ENCODE assay signal across 2 cellular contexts in the genomic region with DNA sequence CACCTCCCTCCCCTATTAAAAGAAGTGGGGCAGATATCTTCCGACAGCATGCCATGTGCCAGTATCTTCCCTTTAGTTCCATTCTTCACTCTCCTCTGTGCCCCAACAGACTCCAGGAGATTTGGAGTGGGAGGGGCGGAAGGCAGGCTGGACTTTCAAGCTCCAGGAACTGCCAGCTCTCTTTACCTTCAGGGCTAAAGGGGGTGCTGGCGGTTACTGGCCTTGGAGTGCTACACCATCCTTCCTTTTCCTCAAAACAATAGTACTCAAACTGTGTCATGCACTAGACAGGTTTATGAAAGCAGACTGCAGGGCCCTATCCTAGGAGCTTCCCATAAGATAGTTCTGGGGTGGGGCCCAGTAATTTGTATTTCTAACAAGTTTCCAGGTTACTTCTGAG.
A peak's percentile ranks its signal among the peaks of the same experiment; 100 is the strongest.
TF ChIP-seq lines count a peak whose summit lies in the region.

No MANE protein-coding gene starts in this region.

TF ChIP-seq in K562, 482 proteins besides CTCF, POLR2A, EP300 and RAD21 (continues in another document):
- TF ChIP-seq HNRNPUL1 (IDR thresholded peaks at IDR 0.05; ENCODE audit: low read length) (no peak), NR2F6 (CRISPR knock-in tag; IDR thresholded peaks at IDR 0.05) (no peak), L3MBTL2 (IDR thresholded peaks at IDR 0.05) (no peak), SAFB2 (IDR thresholded peaks at IDR 0.05; ENCODE audit: borderline replicate concordance, low read depth, low read length, severe bottlenecking) (no peak), ZNF57 (CRISPR knock-in tag; IDR thresholded peaks at IDR 0.05) (no peak), ZC3H4 (CRISPR knock-in tag; IDR thresholded peaks at IDR 0.05; ENCODE audit: borderline replicate concordance) (no peak), MYC (IDR thresholded peaks at IDR 0.05; ENCODE audit: low read depth, low read length) (no peak), MYC (CRISPR knock-in tag; IDR thresholded peaks at IDR 0.05; ENCODE audit: borderline replicate concordance, low read depth) (no peak), GATA2 (CRISPR knock-in tag; IDR thresholded peaks at IDR 0.05) (no peak), NCOA2 (IDR thresholded peaks at IDR 0.05; ENCODE audit: partially characterized antibody in 2 of 2) (no peak), ARNT (IDR thresholded peaks at IDR 0.05) (no peak), KDM4B (IDR thresholded peaks at IDR 0.05; ENCODE audit: borderline replicate concordance in 2 of 2, low read depth in 1 of 2) (no peak), ZNF140 (CRISPR knock-in tag; IDR thresholded peaks at IDR 0.05) (no peak), NCOA6 (IDR thresholded peaks at IDR 0.05) (no peak), HSF4 (CRISPR knock-in tag; IDR thresholded peaks at IDR 0.05; ENCODE audit: borderline replicate concordance) (no peak)
- TF ChIP-seq, protein P1, sequence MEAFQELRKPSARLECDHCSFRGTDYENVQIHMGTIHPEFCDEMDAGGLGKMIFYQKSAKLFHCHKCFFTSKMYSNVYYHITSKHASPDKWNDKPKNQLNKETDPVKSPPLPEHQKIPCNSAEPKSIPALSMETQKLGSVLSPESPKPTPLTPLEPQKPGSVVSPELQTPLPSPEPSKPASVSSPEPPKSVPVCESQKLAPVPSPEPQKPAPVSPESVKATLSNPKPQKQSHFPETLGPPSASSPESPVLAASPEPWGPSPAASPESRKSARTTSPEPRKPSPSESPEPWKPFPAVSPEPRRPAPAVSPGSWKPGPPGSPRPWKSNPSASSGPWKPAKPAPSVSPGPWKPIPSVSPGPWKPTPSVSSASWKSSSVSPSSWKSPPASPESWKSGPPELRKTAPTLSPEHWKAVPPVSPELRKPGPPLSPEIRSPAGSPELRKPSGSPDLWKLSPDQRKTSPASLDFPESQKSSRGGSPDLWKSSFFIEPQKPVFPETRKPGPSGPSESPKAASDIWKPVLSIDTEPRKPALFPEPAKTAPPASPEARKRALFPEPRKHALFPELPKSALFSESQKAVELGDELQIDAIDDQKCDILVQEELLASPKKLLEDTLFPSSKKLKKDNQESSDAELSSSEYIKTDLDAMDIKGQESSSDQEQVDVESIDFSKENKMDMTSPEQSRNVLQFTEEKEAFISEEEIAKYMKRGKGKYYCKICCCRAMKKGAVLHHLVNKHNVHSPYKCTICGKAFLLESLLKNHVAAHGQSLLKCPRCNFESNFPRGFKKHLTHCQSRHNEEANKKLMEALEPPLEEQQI (IDR thresholded peaks at IDR 0.05), result no peak
- TF ChIP-seq, protein P2, sequence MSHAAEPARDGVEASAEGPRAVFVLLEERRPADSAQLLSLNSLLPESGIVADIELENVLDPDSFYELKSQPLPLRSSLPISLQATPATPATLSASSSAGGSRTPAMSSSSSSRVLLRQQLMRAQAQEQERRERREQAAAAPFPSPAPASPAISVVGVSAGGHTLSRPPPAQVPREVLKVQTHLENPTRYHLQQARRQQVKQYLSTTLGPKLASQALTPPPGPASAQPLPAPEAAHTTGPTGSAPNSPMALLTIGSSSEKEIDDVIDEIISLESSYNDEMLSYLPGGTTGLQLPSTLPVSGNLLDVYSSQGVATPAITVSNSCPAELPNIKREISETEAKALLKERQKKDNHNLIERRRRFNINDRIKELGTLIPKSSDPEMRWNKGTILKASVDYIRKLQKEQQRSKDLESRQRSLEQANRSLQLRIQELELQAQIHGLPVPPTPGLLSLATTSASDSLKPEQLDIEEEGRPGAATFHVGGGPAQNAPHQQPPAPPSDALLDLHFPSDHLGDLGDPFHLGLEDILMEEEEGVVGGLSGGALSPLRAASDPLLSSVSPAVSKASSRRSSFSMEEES (CRISPR knock-in tag; IDR thresholded peaks at IDR 0.05), result peak; percentile 27; the same call in 1 of the 2 replicates
- TF ChIP-seq, protein P3, sequence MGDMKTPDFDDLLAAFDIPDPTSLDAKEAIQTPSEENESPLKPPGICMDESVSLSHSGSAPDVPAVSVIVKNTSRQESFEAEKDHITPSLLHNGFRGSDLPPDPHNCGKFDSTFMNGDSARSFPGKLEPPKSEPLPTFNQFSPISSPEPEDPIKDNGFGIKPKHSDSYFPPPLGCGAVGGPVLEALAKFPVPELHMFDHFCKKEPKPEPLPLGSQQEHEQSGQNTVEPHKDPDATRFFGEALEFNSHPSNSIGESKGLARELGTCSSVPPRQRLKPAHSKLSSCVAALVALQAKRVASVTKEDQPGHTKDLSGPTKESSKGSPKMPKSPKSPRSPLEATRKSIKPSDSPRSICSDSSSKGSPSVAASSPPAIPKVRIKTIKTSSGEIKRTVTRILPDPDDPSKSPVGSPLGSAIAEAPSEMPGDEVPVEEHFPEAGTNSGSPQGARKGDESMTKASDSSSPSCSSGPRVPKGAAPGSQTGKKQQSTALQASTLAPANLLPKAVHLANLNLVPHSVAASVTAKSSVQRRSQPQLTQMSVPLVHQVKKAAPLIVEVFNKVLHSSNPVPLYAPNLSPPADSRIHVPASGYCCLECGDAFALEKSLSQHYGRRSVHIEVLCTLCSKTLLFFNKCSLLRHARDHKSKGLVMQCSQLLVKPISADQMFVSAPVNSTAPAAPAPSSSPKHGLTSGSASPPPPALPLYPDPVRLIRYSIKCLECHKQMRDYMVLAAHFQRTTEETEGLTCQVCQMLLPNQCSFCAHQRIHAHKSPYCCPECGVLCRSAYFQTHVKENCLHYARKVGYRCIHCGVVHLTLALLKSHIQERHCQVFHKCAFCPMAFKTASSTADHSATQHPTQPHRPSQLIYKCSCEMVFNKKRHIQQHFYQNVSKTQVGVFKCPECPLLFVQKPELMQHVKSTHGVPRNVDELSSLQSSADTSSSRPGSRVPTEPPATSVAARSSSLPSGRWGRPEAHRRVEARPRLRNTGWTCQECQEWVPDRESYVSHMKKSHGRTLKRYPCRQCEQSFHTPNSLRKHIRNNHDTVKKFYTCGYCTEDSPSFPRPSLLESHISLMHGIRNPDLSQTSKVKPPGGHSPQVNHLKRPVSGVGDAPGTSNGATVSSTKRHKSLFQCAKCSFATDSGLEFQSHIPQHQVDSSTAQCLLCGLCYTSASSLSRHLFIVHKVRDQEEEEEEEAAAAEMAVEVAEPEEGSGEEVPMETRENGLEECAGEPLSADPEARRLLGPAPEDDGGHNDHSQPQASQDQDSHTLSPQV (IDR thresholded peaks at IDR 0.05), result 0 out of 2 replicates have a peak, but pooled peaks have one; percentile 23
- TF ChIP-seq, protein P4, sequence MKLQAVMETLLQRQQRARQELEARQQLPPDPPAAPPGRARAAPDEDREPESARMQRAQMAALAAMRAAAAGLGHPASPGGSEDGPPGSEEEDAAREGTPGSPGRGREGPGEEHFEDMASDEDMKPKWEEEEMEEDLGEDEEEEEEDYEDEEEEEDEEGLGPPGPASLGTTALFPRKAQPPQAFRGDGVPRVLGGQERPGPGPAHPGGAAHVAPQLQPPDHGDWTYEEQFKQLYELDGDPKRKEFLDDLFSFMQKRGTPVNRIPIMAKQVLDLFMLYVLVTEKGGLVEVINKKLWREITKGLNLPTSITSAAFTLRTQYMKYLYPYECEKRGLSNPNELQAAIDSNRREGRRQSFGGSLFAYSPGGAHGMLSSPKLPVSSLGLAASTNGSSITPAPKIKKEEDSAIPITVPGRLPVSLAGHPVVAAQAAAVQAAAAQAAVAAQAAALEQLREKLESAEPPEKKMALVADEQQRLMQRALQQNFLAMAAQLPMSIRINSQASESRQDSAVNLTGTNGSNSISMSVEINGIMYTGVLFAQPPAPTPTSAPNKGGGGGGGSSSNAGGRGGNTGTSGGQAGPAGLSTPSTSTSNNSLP (IDR thresholded peaks at IDR 0.05; ENCODE audit: borderline replicate concordance, low read depth, low read length), result no peak

TF ChIP-seq in WTC11, 78 proteins besides CTCF, POLR2A, EP300 and RAD21 (continues in another document):
- TF ChIP-seq, protein P5, sequence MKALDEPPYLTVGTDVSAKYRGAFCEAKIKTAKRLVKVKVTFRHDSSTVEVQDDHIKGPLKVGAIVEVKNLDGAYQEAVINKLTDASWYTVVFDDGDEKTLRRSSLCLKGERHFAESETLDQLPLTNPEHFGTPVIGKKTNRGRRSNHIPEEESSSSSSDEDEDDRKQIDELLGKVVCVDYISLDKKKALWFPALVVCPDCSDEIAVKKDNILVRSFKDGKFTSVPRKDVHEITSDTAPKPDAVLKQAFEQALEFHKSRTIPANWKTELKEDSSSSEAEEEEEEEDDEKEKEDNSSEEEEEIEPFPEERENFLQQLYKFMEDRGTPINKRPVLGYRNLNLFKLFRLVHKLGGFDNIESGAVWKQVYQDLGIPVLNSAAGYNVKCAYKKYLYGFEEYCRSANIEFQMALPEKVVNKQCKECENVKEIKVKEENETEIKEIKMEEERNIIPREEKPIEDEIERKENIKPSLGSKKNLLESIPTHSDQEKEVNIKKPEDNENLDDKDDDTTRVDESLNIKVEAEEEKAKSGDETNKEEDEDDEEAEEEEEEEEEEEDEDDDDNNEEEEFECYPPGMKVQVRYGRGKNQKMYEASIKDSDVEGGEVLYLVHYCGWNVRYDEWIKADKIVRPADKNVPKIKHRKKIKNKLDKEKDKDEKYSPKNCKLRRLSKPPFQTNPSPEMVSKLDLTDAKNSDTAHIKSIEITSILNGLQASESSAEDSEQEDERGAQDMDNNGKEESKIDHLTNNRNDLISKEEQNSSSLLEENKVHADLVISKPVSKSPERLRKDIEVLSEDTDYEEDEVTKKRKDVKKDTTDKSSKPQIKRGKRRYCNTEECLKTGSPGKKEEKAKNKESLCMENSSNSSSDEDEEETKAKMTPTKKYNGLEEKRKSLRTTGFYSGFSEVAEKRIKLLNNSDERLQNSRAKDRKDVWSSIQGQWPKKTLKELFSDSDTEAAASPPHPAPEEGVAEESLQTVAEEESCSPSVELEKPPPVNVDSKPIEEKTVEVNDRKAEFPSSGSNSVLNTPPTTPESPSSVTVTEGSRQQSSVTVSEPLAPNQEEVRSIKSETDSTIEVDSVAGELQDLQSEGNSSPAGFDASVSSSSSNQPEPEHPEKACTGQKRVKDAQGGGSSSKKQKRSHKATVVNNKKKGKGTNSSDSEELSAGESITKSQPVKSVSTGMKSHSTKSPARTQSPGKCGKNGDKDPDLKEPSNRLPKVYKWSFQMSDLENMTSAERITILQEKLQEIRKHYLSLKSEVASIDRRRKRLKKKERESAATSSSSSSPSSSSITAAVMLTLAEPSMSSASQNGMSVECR (CRISPR knock-in tag; IDR thresholded peaks at IDR 0.05; ENCODE audit: borderline replicate concordance), result no peak
- TF ChIP-seq, protein P6, sequence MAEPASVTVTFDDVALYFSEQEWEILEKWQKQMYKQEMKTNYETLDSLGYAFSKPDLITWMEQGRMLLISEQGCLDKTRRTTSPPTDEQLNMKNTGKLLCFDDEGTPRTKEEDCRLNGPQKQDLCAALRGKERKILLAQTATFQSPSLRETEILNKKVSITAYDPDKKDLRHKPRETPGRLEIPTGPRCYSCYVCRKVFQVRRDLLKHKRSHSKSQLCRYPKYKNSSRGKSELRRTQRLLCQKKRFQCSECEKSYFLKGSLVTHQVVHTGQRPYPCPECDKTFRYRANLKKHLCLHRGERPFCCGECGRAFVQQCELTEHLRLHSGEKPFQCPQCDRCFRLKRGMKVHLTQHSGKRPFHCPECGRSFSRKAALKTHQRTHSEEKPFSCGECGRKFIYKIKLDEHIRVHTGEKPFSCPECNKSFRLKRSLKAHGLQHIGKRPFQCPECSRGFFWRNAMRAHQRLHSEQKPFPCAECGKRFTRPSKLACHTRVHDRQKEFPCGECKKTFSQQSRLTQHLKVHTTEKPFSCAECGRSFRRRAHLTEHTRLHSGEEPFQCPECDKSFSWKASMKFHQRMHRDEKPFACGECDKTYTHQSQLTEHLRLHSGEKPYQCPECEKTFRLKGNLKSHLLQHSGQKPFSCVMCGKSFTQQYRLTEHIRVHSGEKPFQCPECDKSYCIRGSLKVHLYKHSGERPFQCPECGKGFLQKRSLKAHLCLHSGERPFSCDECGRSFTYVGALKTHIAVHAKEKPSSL (CRISPR knock-in tag; conservative IDR thresholded peaks at IDR 0.05), result no peak
- TF ChIP-seq OVOL2 (CRISPR knock-in tag; IDR thresholded peaks at IDR 0.05; ENCODE audit: borderline replicate concordance), result no peak
- TF ChIP-seq SP1 (CRISPR knock-in tag; conservative IDR thresholded peaks at IDR 0.05), result no peak
- TF ChIP-seq, protein P7, sequence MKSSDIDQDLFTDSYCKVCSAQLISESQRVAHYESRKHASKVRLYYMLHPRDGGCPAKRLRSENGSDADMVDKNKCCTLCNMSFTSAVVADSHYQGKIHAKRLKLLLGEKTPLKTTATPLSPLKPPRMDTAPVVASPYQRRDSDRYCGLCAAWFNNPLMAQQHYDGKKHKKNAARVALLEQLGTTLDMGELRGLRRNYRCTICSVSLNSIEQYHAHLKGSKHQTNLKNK (CRISPR knock-in tag; IDR thresholded peaks at IDR 0.05), result no peak
- TF ChIP-seq, protein P8, sequence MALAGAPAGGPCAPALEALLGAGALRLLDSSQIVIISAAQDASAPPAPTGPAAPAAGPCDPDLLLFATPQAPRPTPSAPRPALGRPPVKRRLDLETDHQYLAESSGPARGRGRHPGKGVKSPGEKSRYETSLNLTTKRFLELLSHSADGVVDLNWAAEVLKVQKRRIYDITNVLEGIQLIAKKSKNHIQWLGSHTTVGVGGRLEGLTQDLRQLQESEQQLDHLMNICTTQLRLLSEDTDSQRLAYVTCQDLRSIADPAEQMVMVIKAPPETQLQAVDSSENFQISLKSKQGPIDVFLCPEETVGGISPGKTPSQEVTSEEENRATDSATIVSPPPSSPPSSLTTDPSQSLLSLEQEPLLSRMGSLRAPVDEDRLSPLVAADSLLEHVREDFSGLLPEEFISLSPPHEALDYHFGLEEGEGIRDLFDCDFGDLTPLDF (CRISPR knock-in tag; IDR thresholded peaks at IDR 0.05), result no peak
- TF ChIP-seq ZNF416 (CRISPR knock-in tag; IDR thresholded peaks at IDR 0.05), result no peak
- TF ChIP-seq ZNF138 (CRISPR knock-in tag; conservative IDR thresholded peaks at IDR 0.05), result no peak
- no peak for TF ChIP-seq EMX1 (CRISPR knock-in tag; IDR thresholded peaks at IDR 0.05)
- no peak for TF ChIP-seq NFYB (CRISPR knock-in tag; conservative IDR thresholded peaks at IDR 0.05; ENCODE audit: low read depth)
- TF ChIP-seq, protein P9, sequence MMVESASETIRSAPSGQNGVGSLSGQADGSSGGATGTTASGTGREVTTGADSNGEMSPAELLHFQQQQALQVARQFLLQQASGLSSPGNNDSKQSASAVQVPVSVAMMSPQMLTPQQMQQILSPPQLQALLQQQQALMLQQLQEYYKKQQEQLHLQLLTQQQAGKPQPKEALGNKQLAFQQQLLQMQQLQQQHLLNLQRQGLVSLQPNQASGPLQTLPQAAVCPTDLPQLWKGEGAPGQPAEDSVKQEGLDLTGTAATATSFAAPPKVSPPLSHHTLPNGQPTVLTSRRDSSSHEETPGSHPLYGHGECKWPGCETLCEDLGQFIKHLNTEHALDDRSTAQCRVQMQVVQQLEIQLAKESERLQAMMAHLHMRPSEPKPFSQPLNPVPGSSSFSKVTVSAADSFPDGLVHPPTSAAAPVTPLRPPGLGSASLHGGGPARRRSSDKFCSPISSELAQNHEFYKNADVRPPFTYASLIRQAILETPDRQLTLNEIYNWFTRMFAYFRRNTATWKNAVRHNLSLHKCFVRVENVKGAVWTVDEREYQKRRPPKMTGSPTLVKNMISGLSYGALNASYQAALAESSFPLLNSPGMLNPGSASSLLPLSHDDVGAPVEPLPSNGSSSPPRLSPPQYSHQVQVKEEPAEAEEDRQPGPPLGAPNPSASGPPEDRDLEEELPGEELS (CRISPR knock-in tag; IDR thresholded peaks at IDR 0.05), result no peak
- no peak for TF ChIP-seq CREM (CRISPR knock-in tag; IDR thresholded peaks at IDR 0.05)
